ENCODE assay signal across 21 cellular contexts in the genomic region with DNA sequence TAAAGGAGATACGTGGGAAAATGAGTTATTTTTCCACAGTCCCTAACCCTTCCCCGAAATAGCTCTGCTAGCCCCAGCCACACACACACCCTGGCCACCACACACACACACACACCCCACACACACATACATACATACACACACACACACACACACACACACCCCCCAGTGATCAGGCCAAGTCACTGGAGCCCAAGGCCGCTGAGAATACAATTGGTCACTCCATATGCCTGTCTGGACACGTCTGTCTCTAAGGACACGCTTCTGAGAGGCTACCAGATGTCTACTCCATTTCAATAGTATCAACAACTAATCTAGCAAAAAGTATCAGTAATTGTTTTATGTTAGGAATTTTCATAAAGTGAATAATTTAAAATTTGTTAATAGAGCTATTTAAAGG. TPM values are rescaled to one million over a fixed set of nuclear protein-coding genes. Genes with fewer than 3 reads are reported as not detected.
DNase-seq lines count a peak whose midpoint lies in the region; ATAC-seq and TF ChIP-seq lines count a peak whose summit lies in the region.
"Had no signal": no experiment of that assay in that cellular context is flagged by ENCODE, and none has a peak within 500 bp of the region (broad histone marks: within the 10 kb centered on the region; RNA-seq: fewer than 3 reads in every experiment).

No MANE protein-coding gene starts in this region.

- ATAC-seq in foreskin keratinocyte: no peak

- H3K27me3 Mint-ChIP-seq in CD4-positive, alpha-beta memory T cell: no peaks in the 10 kb centered on the region
- H3K27me3 Mint-ChIP-seq: IgD-negative memory B cell had no signal

- no peaks in the 10 kb centered on the region for H3K9me3 ChIP-seq in CD4-positive, alpha-beta memory T cell (ENCODE audit: control insufficient read depth in 1 of 2, low read length in 2 of 2)
- H3K9me3 ChIP-seq in HEK293 (ENCODE audit: control insufficient read depth, insufficient read depth, low read depth, low read length) (no peaks in the 10 kb centered on the region), WERI-Rb-1 (ENCODE audit: severe bottlenecking) (no peaks in the 10 kb centered on the region)
- H3K9me3 ChIP-seq: HAP-1 had no signal

- H3K4me1 ChIP-seq in CD4-positive, alpha-beta memory T cell (ENCODE audit: insufficient read depth, low read length): peaks cover 30% of the 10 kb centered on the region
- H3K4me1 ChIP-seq in HEK293 (ENCODE audit: control insufficient read depth, insufficient read depth, low read length): no peaks in the 10 kb centered on the region
- no peaks in the 10 kb centered on the region for H3K4me1 ChIP-seq in foreskin keratinocyte
- H3K4me1 ChIP-seq: HAP-1 had no signal

- H3K9me3 Mint-ChIP-seq in CD4-positive, alpha-beta memory T cell: no peaks in the 10 kb centered on the region
- H3K9me3 Mint-ChIP-seq: IgD-negative memory B cell had no signal

- TF ChIP-seq CTCF in HEK293 (tag by site-specific recombination; IDR thresholded peaks at IDR 0.05): no peak
- TF ChIP-seq CTCF in WERI-Rb-1 (IDR thresholded peaks at IDR 0.05; ENCODE audit: low read depth, low read length): no peak
- TF ChIP-seq CTCF in foreskin keratinocyte (conservative IDR thresholded peaks at IDR 0.05): no peak

- DNase-seq in CD4-positive, alpha-beta memory T cell: no peak
- DNase-seq in WERI-Rb-1: peak; percentile 41
- DNase-seq in foreskin keratinocyte: peak; percentile 29 to 70
- DNase-seq in NCI-H1930 (lab: John Stamatoyannopoulos, UW): no peak
- no peak for DNase-seq in GM03348 (ENCODE audit: low spot score)
- no peak for DNase-seq in nucleus accumbens (lab: John Stamatoyannopoulos, UW)
- DNase-seq: ACHN; C1 segment of cervical spinal cord; DMS153; GDM1; Kasumi-1; NCI-H1092 treated with DMSO at 0.1 percent for 48 hours; NCI-H1694; NCI-H526 treated with DMSO at 0.1 percent for 48 hours; NK-92 treated with Interleukin-12 subunit alpha and Interleukin-12 subunit beta, amount 100 ng/mL, for 24 hours; SIG-M5; T-helper 1 cell had no signal

- peaks cover 43 to 51% of the 10 kb centered on the region in 2 donors for H3K36me3 Mint-ChIP-seq in CD4-positive, alpha-beta memory T cell

- peaks cover 13 to 38% (median 24%) of the 10 kb centered on the region in 4 donors for H3K4me1 Mint-ChIP-seq in CD4-positive, alpha-beta memory T cell
- H3K4me1 Mint-ChIP-seq: IgD-negative memory B cell had no signal

- peak overlapping the region in 5 of 7 donors; percentile 28 to 67 (median 63) for H3K27ac Mint-ChIP-seq in CD4-positive, alpha-beta memory T cell
- H3K27ac Mint-ChIP-seq: IgD-negative memory B cell had no signal

- intact Hi-C loops in CD4-positive, alpha-beta memory T cell (cut with micrococcal nuclease): no loop called here

- peaks cover 45% of the 10 kb centered on the region for H3K36me3 ChIP-seq in CD4-positive, alpha-beta memory T cell (ENCODE audit: insufficient read depth, low read length)
- H3K36me3 ChIP-seq in HEK293 (ENCODE audit: control insufficient read depth in 2 of 2, insufficient read depth in 1 of 2, low read length in 2 of 2) (peaks cover 17 to 39% of the 10 kb centered on the region in 2 experiments; a peak in 2 of 3 replicates), WERI-Rb-1 (peaks cover 15% of the 10 kb centered on the region)

- POLR2A ChIA-PET in CD4-positive, alpha-beta memory T cell (lab: Charles Lee; ENCODE audit: partially characterized antibody): no interaction called here
- POLR2A ChIA-PET in HEK293 (lab: Yijun Ruan, JAX): interaction anchor here (1.2 kb wide), 1 partner anchor 13 kb away, joined by 3 read pairs; a partner anchor contains a TSS

- H3K27me3 ChIP-seq in CD4-positive, alpha-beta memory T cell (ENCODE audit: insufficient read depth, low read length): no peaks in the 10 kb centered on the region
- H3K27me3 ChIP-seq in WERI-Rb-1 (ENCODE audit: insufficient read depth, low read depth, severe bottlenecking): no peaks in the 10 kb centered on the region
- no peaks in the 10 kb centered on the region for H3K27me3 ChIP-seq in foreskin keratinocyte

- H3K27ac ChIP-seq in CD4-positive, alpha-beta memory T cell (ENCODE audit: low read depth, low read length): no peak overlapping the region
- no peak overlapping the region for H3K27ac ChIP-seq in HEK293 (ENCODE audit: extremely low read depth, low read depth, low read length)
- no peak overlapping the region for H3K27ac ChIP-seq in WERI-Rb-1
- H3K27ac ChIP-seq in foreskin keratinocyte: no peak overlapping the region

- H3K4me3 ChIP-seq in CD4-positive, alpha-beta memory T cell (ENCODE audit: low read length in 2 of 2): no peak overlapping the region
- H3K4me3 ChIP-seq in HEK293 (ENCODE audit: low read depth, low read length) (no peak overlapping the region), WERI-Rb-1 (ENCODE audit: low read depth, low read length) (no peak overlapping the region)
- H3K4me3 ChIP-seq: HAP-1 had no signal

- no peak overlapping the region for H3K4me3 Mint-ChIP-seq in CD4-positive, alpha-beta memory T cell
- H3K4me3 Mint-ChIP-seq: IgD-negative memory B cell had no signal

- CTCF ChIA-PET in CD4-positive, alpha-beta memory T cell (lab: Charles Lee; ENCODE audit: partially characterized antibody): no interaction called here
- CTCF ChIA-PET in HEK293 (lab: Yijun Ruan, JAX): no interaction called here

TF ChIP-seq in HEK293, 187 proteins besides CTCF, POLR2A, EP300 and RAD21:
- TF ChIP-seq ZBTB8A (tag by site-specific recombination; IDR thresholded peaks at IDR 0.05) (no peak), ZFP3 (tag by site-specific recombination; IDR thresholded peaks at IDR 0.05; ENCODE audit: low read depth) (no peak)
- TF ChIP-seq, protein P1, sequence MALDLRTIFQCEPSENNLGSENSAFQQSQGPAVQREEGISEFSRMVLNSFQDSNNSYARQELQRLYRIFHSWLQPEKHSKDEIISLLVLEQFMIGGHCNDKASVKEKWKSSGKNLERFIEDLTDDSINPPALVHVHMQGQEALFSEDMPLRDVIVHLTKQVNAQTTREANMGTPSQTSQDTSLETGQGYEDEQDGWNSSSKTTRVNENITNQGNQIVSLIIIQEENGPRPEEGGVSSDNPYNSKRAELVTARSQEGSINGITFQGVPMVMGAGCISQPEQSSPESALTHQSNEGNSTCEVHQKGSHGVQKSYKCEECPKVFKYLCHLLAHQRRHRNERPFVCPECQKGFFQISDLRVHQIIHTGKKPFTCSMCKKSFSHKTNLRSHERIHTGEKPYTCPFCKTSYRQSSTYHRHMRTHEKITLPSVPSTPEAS (tag by site-specific recombination; IDR thresholded peaks at IDR 0.05): peak; percentile 70

RNA-seq across cellular contexts. Expression of a gene that starts 13.0 kb away (rescaled TPM):
- total RNA-seq in CD4-positive, alpha-beta memory T cell: 10 to 100 TPM; 40.0 to 44.1 TPM
- 10 to 100 TPM; 61.7 to 62.0 TPM for polyA plus RNA-seq in CD4-positive, alpha-beta memory T cell
- 59.1 and 61.3 TPM in 2 replicates for total RNA-seq in foreskin keratinocyte
- 59.9 and 63.9 TPM in 2 replicates for polyA plus RNA-seq in foreskin keratinocyte

RNA-seq across cellular contexts. Expression of a gene that starts 27.4 kb away (rescaled TPM):
- 10 to 100 TPM; 40.5 to 42.6 TPM for total RNA-seq in CD4-positive, alpha-beta memory T cell
- polyA plus RNA-seq in CD4-positive, alpha-beta memory T cell: 10 to 100 TPM; 33.2 to 39.1 TPM
- 15.4 and 17.5 TPM in 2 replicates for total RNA-seq in foreskin keratinocyte
- polyA plus RNA-seq in foreskin keratinocyte: 11.2 and 13.1 TPM in 2 replicates

RNA-seq across cellular contexts. Expression of a gene that starts 35.4 kb away (rescaled TPM):
- 1 to 10 TPM in 1 of 2 experiments, under 1 TPM in 1; 0.93 to 1.4 TPM for total RNA-seq in CD4-positive, alpha-beta memory T cell
- polyA plus RNA-seq in CD4-positive, alpha-beta memory T cell: under 1 TPM in 1 of 2 donors, not detected in 1; 0.10 TPM
- total RNA-seq in foreskin keratinocyte: 1.2 and 1.3 TPM in 2 replicates
- polyA plus RNA-seq in foreskin keratinocyte: 1.2 and 2.3 TPM in 2 replicates
- total RNA-seq: Daoy had no signal

RNA-seq across cellular contexts. Expression of a gene that starts 55.9 kb away (rescaled TPM):
- total RNA-seq in CD4-positive, alpha-beta memory T cell: not detected
- not detected for polyA plus RNA-seq in CD4-positive, alpha-beta memory T cell
- 0.28 and 0.61 TPM in 2 replicates for total RNA-seq in foreskin keratinocyte
- 0.26 and 0.28 TPM in 2 replicates for polyA plus RNA-seq in foreskin keratinocyte
- polyA plus RNA-seq: IgD-negative memory B cell had no signal

Comparison
In these comparisons a context has a peak if more than half of its experiments do, and no peak if none do; other contexts are left out.
1. DNase-seq: peak in WERI-Rb-1 (single experiment) and foreskin keratinocyte (2 of 2); none in CD4-positive, alpha-beta memory T cell (0 of 5), NCI-H1930 (0 of 2), GM03348 (single experiment) and nucleus accumbens (0 of 56).